In the genomic region with DNA sequence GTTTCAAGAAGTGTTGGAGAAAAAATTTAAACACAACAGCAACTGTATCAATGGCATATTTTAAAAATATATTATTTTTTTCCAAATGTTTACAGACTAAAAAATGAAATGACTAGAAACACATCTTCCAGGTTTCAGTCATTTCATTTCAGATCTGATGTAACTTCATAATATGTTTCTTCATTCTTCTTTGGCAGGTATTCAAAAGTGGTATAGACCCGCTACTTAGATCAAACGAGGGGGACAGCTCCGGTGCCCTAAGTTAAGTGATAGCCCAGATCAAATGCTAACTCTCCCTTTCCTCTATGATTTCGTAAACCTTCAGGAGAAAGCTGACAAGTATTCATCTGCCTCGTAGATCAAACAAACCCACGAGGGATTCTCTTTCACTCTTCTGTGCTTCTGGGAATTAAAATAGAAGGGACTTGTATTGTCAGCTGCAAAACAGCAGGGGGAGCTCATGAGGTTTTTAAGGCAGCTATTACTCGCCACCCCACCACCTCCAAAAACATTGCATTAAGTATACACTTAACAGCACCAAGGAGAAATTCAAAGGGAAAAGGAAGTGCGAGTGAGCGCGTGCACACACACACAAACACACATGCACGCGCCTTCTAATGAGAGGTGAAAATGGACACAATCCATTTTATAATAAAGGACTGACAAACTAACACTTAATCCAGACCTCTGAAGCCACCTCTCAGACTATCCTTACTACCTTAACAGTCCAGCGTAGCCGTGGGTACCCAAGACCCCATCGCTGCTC, we compare ENCODE assay signal across 1 cellular context.
A peak's percentile ranks its signal among the peaks of the same experiment; 100 is the strongest.
TF ChIP-seq lines count a peak whose summit lies in the region.

No MANE protein-coding gene starts in this region.

TF ChIP-seq in K562, 482 proteins besides CTCF, POLR2A, EP300 and RAD21 (continued from another document and continues in another):
- TF ChIP-seq, protein P1, sequence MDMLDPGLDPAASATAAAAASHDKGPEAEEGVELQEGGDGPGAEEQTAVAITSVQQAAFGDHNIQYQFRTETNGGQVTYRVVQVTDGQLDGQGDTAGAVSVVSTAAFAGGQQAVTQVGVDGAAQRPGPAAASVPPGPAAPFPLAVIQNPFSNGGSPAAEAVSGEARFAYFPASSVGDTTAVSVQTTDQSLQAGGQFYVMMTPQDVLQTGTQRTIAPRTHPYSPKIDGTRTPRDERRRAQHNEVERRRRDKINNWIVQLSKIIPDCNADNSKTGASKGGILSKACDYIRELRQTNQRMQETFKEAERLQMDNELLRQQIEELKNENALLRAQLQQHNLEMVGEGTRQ (CRISPR knock-in tag; IDR thresholded peaks at IDR 0.05) = no peak
- TF ChIP-seq BACH1 (tag; IDR thresholded peaks at IDR 0.05) = no peak
- no peak for TF ChIP-seq RBM34 (IDR thresholded peaks at IDR 0.05; ENCODE audit: borderline replicate concordance, insufficient read depth, low read length)
- peak; percentile 59; the same call in 1 of the 2 replicates for TF ChIP-seq ARID2 (IDR thresholded peaks at IDR 0.05)
- TF ChIP-seq, protein P2, sequence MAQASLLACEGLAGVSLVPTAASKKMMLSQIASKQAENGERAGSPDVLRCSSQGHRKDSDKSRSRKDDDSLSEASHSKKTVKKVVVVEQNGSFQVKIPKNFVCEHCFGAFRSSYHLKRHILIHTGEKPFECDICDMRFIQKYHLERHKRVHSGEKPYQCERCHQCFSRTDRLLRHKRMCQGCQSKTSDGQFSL (CRISPR knock-in tag; IDR thresholded peaks at IDR 0.05) = no peak
- TF ChIP-seq, protein P2 (tag; IDR thresholded peaks at IDR 0.05) = no peak
- no peak for TF ChIP-seq PHB (CRISPR knock-in tag; IDR thresholded peaks at IDR 0.05)
- TF ChIP-seq SMAD1 (IDR thresholded peaks at IDR 0.05; ENCODE audit: low read depth, low read length, partially characterized antibody) = no peak
- no peak for TF ChIP-seq TAF15 (IDR thresholded peaks at IDR 0.05; ENCODE audit: low read depth, low read length)
- TF ChIP-seq, protein P3, sequence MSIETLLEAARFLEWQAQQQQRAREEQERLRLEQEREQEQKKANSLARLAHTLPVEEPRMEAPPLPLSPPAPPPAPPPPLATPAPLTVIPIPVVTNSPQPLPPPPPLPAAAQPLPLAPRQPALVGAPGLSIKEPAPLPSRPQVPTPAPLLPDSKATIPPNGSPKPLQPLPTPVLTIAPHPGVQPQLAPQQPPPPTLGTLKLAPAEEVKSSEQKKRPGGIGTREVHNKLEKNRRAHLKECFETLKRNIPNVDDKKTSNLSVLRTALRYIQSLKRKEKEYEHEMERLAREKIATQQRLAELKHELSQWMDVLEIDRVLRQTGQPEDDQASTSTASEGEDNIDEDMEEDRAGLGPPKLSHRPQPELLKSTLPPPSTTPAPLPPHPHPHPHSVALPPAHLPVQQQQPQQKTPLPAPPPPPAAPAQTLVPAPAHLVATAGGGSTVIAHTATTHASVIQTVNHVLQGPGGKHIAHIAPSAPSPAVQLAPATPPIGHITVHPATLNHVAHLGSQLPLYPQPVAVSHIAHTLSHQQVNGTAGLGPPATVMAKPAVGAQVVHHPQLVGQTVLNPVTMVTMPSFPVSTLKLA (conservative IDR thresholded peaks at IDR 0.05) = no peak
- TF ChIP-seq SREBF2 (CRISPR knock-in tag; IDR thresholded peaks at IDR 0.05) = no peak
- TF ChIP-seq NRF1 (conservative IDR thresholded peaks at IDR 0.05 in 1 of 2, IDR thresholded peaks at IDR 0.05 in 1 of 2) = 0 out of 4 replicates have a peak, but pooled peaks of 1 of the 2 experiments have one; percentile 11
- 0 out of 2 replicates have a peak, but pooled peaks have one; percentile 13 for TF ChIP-seq ATF7 (IDR thresholded peaks at IDR 0.05)
- TF ChIP-seq TRIM24 (IDR thresholded peaks at IDR 0.05) = 0 out of 4 replicates have a peak, but pooled peaks of 1 of the 2 experiments have one; percentile 21
- no peak for TF ChIP-seq ZNF445 (CRISPR knock-in tag; IDR thresholded peaks at IDR 0.05; ENCODE audit: low read depth)
- TF ChIP-seq TAF7 (tag; IDR thresholded peaks at IDR 0.05) = no peak
- TF ChIP-seq, protein P4, sequence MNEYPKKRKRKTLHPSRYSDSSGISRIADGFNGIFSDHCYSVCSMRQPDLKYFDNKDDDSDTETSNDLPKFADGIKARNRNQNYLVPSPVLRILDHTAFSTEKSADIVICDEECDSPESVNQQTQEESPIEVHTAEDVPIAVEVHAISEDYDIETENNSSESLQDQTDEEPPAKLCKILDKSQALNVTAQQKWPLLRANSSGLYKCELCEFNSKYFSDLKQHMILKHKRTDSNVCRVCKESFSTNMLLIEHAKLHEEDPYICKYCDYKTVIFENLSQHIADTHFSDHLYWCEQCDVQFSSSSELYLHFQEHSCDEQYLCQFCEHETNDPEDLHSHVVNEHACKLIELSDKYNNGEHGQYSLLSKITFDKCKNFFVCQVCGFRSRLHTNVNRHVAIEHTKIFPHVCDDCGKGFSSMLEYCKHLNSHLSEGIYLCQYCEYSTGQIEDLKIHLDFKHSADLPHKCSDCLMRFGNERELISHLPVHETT (CRISPR knock-in tag; conservative IDR thresholded peaks at IDR 0.05 in 1 of 2, IDR thresholded peaks at IDR 0.05 in 1 of 2) = no peak
- TF ChIP-seq, protein P5, sequence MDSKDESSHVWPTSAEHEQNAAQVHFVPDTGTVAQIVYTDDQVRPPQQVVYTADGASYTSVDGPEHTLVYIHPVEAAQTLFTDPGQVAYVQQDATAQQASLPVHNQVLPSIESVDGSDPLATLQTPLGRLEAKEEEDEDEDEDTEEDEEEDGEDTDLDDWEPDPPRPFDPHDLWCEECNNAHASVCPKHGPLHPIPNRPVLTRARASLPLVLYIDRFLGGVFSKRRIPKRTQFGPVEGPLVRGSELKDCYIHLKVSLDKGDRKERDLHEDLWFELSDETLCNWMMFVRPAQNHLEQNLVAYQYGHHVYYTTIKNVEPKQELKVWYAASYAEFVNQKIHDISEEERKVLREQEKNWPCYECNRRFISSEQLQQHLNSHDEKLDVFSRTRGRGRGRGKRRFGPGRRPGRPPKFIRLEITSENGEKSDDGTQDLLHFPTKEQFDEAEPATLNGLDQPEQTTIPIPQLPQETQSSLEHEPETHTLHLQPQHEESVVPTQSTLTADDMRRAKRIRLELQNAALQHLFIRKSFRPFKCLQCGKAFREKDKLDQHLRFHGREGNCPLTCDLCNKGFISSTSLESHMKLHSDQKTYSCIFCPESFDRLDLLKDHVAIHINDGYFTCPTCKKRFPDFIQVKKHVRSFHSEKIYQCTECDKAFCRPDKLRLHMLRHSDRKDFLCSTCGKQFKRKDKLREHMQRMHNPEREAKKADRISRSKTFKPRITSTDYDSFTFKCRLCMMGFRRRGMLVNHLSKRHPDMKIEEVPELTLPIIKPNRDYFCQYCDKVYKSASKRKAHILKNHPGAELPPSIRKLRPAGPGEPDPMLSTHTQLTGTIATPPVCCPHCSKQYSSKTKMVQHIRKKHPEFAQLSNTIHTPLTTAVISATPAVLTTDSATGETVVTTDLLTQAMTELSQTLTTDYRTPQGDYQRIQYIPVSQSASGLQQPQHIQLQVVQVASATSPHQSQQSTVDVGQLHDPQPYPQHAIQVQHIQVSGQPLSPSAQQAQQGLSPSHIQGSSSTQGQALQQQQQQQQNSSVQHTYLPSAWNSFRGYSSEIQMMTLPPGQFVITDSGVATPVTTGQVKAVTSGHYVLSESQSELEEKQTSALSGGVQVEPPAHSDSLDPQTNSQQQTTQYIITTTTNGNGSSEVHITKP (IDR thresholded peaks at IDR 0.05; ENCODE audit: partially characterized antibody) = no peak
- TF ChIP-seq, protein P6, sequence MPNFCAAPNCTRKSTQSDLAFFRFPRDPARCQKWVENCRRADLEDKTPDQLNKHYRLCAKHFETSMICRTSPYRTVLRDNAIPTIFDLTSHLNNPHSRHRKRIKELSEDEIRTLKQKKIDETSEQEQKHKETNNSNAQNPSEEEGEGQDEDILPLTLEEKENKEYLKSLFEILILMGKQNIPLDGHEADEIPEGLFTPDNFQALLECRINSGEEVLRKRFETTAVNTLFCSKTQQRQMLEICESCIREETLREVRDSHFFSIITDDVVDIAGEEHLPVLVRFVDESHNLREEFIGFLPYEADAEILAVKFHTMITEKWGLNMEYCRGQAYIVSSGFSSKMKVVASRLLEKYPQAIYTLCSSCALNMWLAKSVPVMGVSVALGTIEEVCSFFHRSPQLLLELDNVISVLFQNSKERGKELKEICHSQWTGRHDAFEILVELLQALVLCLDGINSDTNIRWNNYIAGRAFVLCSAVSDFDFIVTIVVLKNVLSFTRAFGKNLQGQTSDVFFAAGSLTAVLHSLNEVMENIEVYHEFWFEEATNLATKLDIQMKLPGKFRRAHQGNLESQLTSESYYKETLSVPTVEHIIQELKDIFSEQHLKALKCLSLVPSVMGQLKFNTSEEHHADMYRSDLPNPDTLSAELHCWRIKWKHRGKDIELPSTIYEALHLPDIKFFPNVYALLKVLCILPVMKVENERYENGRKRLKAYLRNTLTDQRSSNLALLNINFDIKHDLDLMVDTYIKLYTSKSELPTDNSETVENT (CRISPR knock-in tag; IDR thresholded peaks at IDR 0.05) = no peak
- TF ChIP-seq SRSF1 (IDR thresholded peaks at IDR 0.05; ENCODE audit: low read depth, low read length) = no peak
- peak; percentile 34; the same call in 1 of the 2 replicates for TF ChIP-seq SPI1 (IDR thresholded peaks at IDR 0.05; ENCODE audit: borderline replicate concordance, low read depth, low read length)
- 0 out of 4 replicates have a peak, but pooled peaks of 1 of the 2 experiments have one; percentile 17 for TF ChIP-seq MAZ (CRISPR knock-in tag; conservative IDR thresholded peaks at IDR 0.05 in 1 of 2, IDR thresholded peaks at IDR 0.05 in 1 of 2)
- TF ChIP-seq, protein P7, sequence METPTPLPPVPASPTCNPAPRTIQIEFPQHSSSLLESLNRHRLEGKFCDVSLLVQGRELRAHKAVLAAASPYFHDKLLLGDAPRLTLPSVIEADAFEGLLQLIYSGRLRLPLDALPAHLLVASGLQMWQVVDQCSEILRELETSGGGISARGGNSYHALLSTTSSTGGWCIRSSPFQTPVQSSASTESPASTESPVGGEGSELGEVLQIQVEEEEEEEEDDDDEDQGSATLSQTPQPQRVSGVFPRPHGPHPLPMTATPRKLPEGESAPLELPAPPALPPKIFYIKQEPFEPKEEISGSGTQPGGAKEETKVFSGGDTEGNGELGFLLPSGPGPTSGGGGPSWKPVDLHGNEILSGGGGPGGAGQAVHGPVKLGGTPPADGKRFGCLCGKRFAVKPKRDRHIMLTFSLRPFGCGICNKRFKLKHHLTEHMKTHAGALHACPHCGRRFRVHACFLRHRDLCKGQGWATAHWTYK (CRISPR knock-in tag; IDR thresholded peaks at IDR 0.05) = no peak
- TF ChIP-seq DACH1 (IDR thresholded peaks at IDR 0.05; ENCODE audit: partially characterized antibody) = no peak
- no peak for TF ChIP-seq HDAC8 (tag; IDR thresholded peaks at IDR 0.05)
- TF ChIP-seq, protein P8, sequence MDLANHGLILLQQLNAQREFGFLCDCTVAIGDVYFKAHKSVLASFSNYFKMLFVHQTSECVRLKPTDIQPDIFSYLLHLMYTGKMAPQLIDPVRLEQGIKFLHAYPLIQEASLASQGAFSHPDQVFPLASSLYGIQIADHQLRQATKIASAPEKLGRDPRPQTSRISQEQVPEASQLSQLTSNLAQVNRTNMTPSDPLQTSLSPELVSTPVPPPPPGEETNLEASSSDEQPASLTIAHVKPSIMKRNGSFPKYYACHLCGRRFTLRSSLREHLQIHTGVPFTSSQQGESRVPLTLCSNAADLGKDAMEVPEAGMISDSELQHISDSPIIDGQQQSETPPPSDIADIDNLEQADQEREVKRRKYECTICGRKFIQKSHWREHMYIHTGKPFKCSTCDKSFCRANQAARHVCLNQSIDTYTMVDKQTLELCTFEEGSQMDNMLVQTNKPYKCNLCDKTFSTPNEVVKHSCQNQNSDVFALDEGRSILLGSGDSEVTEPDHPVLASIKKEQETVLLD (IDR thresholded peaks at IDR 0.05) = no peak
- TF ChIP-seq ZNF263 (CRISPR knock-in tag; IDR thresholded peaks at IDR 0.05; ENCODE audit: borderline replicate concordance) = no peak
- peak; percentile 73 for TF ChIP-seq MYC (IDR thresholded peaks at IDR 0.05; ENCODE audit: low read depth, low read length)
- no peak for TF ChIP-seq MYC (CRISPR knock-in tag; IDR thresholded peaks at IDR 0.05; ENCODE audit: borderline replicate concordance, low read depth)
- TF ChIP-seq, protein P9, sequence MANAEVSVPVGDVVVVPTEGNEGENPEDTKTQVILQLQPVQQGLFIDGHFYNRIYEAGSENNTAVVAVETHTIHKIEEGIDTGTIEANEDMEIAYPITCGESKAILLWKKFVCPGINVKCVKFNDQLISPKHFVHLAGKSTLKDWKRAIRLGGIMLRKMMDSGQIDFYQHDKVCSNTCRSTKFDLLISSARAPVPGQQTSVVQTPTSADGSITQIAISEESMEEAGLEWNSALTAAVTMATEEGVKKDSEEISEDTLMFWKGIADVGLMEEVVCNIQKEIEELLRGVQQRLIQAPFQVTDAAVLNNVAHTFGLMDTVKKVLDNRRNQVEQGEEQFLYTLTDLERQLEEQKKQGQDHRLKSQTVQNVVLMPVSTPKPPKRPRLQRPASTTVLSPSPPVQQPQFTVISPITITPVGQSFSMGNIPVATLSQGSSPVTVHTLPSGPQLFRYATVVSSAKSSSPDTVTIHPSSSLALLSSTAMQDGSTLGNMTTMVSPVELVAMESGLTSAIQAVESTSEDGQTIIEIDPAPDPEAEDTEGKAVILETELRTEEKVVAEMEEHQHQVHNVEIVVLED (CRISPR knock-in tag; IDR thresholded peaks at IDR 0.05) = no peak
- no peak for TF ChIP-seq NR2C2 (CRISPR knock-in tag; IDR thresholded peaks at IDR 0.05)
- TF ChIP-seq NR2C2 (tag; IDR thresholded peaks at IDR 0.05) = no peak
- TF ChIP-seq, protein P10, sequence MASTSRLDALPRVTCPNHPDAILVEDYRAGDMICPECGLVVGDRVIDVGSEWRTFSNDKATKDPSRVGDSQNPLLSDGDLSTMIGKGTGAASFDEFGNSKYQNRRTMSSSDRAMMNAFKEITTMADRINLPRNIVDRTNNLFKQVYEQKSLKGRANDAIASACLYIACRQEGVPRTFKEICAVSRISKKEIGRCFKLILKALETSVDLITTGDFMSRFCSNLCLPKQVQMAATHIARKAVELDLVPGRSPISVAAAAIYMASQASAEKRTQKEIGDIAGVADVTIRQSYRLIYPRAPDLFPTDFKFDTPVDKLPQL (IDR thresholded peaks at IDR 0.05; ENCODE audit: extremely low read depth, insufficient read length) = no peak
- TF ChIP-seq MCM7 (IDR thresholded peaks at IDR 0.05) = no peak
- no peak for TF ChIP-seq TEAD1 (CRISPR knock-in tag; IDR thresholded peaks at IDR 0.05)
- no peak for TF ChIP-seq FOXJ3 (CRISPR knock-in tag; IDR thresholded peaks at IDR 0.05)
- TF ChIP-seq, protein P11, sequence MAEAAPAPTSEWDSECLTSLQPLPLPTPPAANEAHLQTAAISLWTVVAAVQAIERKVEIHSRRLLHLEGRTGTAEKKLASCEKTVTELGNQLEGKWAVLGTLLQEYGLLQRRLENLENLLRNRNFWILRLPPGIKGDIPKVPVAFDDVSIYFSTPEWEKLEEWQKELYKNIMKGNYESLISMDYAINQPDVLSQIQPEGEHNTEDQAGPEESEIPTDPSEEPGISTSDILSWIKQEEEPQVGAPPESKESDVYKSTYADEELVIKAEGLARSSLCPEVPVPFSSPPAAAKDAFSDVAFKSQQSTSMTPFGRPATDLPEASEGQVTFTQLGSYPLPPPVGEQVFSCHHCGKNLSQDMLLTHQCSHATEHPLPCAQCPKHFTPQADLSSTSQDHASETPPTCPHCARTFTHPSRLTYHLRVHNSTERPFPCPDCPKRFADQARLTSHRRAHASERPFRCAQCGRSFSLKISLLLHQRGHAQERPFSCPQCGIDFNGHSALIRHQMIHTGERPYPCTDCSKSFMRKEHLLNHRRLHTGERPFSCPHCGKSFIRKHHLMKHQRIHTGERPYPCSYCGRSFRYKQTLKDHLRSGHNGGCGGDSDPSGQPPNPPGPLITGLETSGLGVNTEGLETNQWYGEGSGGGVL (CRISPR knock-in tag; IDR thresholded peaks at IDR 0.05) = no peak
- TF ChIP-seq PTRF (tag; IDR thresholded peaks at IDR 0.05) = no peak
